ENCODE assay signal across 11 cellular contexts in the genomic region with DNA sequence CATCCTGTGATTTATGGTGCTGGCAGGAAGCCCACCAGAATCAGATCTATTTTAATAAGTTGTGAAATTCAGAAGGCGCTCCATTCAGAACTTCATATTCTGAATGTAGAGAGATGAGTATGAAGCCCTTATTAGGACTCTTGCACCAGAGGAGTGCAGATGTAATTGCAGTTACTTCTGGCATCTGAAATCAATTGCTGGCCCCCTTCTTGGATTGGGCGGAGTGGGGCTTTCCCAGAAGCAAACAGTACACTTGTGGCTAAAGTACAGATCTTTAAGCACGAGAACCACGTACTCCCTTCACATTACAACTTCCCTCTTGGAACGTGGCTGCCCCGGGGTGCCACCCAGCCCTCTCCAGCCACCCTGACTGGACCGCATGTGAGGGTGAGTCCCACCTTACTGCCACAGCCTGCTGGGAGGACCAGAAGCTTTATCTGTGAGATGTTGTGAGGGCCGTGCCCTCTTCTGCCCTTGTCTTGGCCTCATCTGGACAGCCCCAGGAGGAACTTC.
"Had no signal": no experiment of that assay in that cellular context is flagged by ENCODE, and none has a peak within 500 bp of the region (broad histone marks: within the 10 kb centered on the region; RNA-seq: fewer than 3 reads in every experiment).

No MANE protein-coding gene starts in this region.

- H3K36me3 ChIP-seq: cardiac muscle cell, esophagus squamous epithelium, gastrocnemius medialis had no signal

- H3K27ac ChIP-seq: cardiac muscle cell, esophagus squamous epithelium, gastrocnemius medialis had no signal

- H3K4me3 ChIP-seq: cardiac muscle cell, esophagus squamous epithelium, gastrocnemius medialis had no signal

- H3K9me3 ChIP-seq: esophagus squamous epithelium, gastrocnemius medialis had no signal

- H3K27me3 ChIP-seq: cardiac muscle cell, gastrocnemius medialis had no signal

- ATAC-seq: activated CD8-positive, alpha-beta memory T cell treated with anti-CD3 and anti-CD28 coated beads, Interleukin-2, amount 10 ng/mL, durations not matched to agents 7 days and 5 days; left lobe of liver had no signal

- DNase-seq: activated CD4-positive, alpha-beta memory T cell treated with anti-CD3 and anti-CD28 coated beads, Interleukin-2, amount 10 ng/mL, durations not matched to agents 7 days and 5 days; activated CD4-positive, alpha-beta T cell treated with anti-CD3 and anti-CD28 coated beads for 48 hours; activated CD4-positive, CD25-positive, alpha-beta regulatory T cell; activated CD8-positive, alpha-beta memory T cell treated with anti-CD3 and anti-CD28 coated beads, Interleukin-2, amount 10 ng/mL, durations not matched to agents 7 days and 5 days; effector memory CD4-positive, alpha-beta T cell; esophagus squamous epithelium; gastrocnemius medialis; head of caudate nucleus; nucleus accumbens had no signal

- H3K4me1 ChIP-seq: esophagus squamous epithelium, gastrocnemius medialis had no signal
